ENCODE assay signal across 35 cellular contexts in genomic region chr3:119378259-119378658, GRCh38.
"Had no signal": no experiment of that assay in that cellular context is flagged by ENCODE, and none has a peak within 500 bp of the region (broad histone marks: within the 10 kb centered on the region; RNA-seq: fewer than 3 reads in every experiment).

No MANE protein-coding gene starts in this region.

- DNase-seq: activated CD4-positive, alpha-beta memory T cell treated with anti-CD3 and anti-CD28 coated beads for 36 hours; activated CD4-positive, alpha-beta T cell treated with anti-CD3 and anti-CD28 coated beads for 36 hours; activated CD4-positive, alpha-beta T cell treated with anti-CD3 and anti-CD28 coated beads, Interleukin-2, amount 10 ng/mL, durations not matched to agents 24 days and 14 days; activated CD4-positive, CD25-positive, alpha-beta regulatory T cell; activated CD4-positive, CD25-positive, alpha-beta regulatory T cell treated with anti-CD3 and anti-CD28 coated beads, Interleukin-2, amount 50 U/mL, for 72 hours; activated CD8-positive, alpha-beta memory T cell treated with anti-CD3 and anti-CD28 coated beads, Interleukin-2, amount 10 ng/mL, durations not matched to agents 7 days and 5 days; activated CD8-positive, alpha-beta memory T cell treated with anti-CD3 and anti-CD28 coated beads, Interleukin-2, amount 50 U/mL, for 4 hours; activated CD8-positive, alpha-beta T cell treated with anti-CD3 and anti-CD28 coated beads, Interleukin-2, amount 10 ng/mL, durations not matched to agents 7 days and 5 days; activated effector memory CD4-positive, alpha-beta T cell treated with anti-CD3 and anti-CD28 coated beads, Interleukin-2, amount 50 U/mL, for 16 hours; activated naive CD4-positive, alpha-beta T cell treated with anti-CD3 and anti-CD28 coated beads for 36 hours; activated naive CD8-positive, alpha-beta T cell treated with anti-CD3 and anti-CD28 coated beads for 36 hours; activated naive CD8-positive, alpha-beta T cell treated with anti-CD3 and anti-CD28 coated beads, Interleukin-2, amount 50 U/mL, for 24 hours; activated T-cell treated with anti-CD3 and anti-CD28 coated beads, Interleukin-2, amount 50 U/mL, for 1 hour; activated T-cell treated with anti-CD3 and anti-CD28 coated beads, Interleukin-2, amount 50 U/mL, for 48 hours; adrenal gland; amygdala; central memory CD4-positive, alpha-beta T cell; cerebellar nuclear complex; colonic mucosa; effector CD8-positive, alpha-beta T cell; esophagus squamous epithelium; head of caudate nucleus; T-helper 1 cell; T-helper 2 cell had no signal

- H3K9me3 Mint-ChIP-seq: activated CD4-positive, alpha-beta memory T cell treated with anti-CD3 and anti-CD28 coated beads for 36 hours; activated CD4-positive, alpha-beta T cell treated with anti-CD3 and anti-CD28 coated beads, Interleukin-2, amount 10 ng/mL, durations not matched to agents 24 days and 14 days; activated naive CD4-positive, alpha-beta T cell treated with anti-CD3 and anti-CD28 coated beads for 36 hours; activated naive CD4-positive, alpha-beta T cell treated with anti-CD3 and anti-CD28 coated beads, Interleukin-2, amount 50 U/mL, for 24 hours; activated naive CD8-positive, alpha-beta T cell treated with anti-CD3 and anti-CD28 coated beads for 36 hours; activated naive CD8-positive, alpha-beta T cell treated with anti-CD3 and anti-CD28 coated beads, Interleukin-2, amount 50 U/mL, for 24 hours; activated T-helper 1 cell treated with anti-CD3 and anti-CD28 coated beads, Interleukin-12 subunit alpha, Interleukin-12 subunit beta, Interleukin-2, Interleukin-4 antibody, amounts not matched to agents 30 ng/mL and 10 ng/mL and 1 ng/mL, durations not matched to agents 14 hours and 24 hours and 36 hours; activated T-helper 2 cell treated with anti-CD3 and anti-CD28 coated beads, Interferon-gamma antibody, Interleukin-2, Interleukin-4, amounts not matched to agents 10 μg/mL and 5 μg/mL and 100 μg/mL, durations not matched to agents 14 hours and 24 hours and 36 hours had no signal

- FAIRE-seq: endometrium, endothelial cell of umbilical vein, frontal cortex had no signal

- H3K4me3 ChIP-seq: adrenal gland, ascending aorta, breast epithelium, cardiac muscle cell, colonic mucosa, esophagus squamous epithelium had no signal

- ATAC-seq: activated CD4-positive, alpha-beta T cell treated with anti-CD3 and anti-CD28 coated beads for 36 hours; activated CD8-positive, alpha-beta memory T cell treated with anti-CD3 and anti-CD28 coated beads, Interleukin-2, amount 10 ng/mL, durations not matched to agents 7 days and 5 days; activated CD8-positive, alpha-beta T cell treated with anti-CD3 and anti-CD28 coated beads, Interleukin-2, amount 10 ng/mL, durations not matched to agents 7 days and 5 days; activated naive CD8-positive, alpha-beta T cell treated with anti-CD3 and anti-CD28 coated beads, Interleukin-2, amount 50 U/mL, for 24 hours had no signal

- H3K4me1 ChIP-seq: adrenal gland, ascending aorta, breast epithelium, colonic mucosa, esophagus squamous epithelium had no signal

- H3K27ac Mint-ChIP-seq: activated CD4-positive, alpha-beta memory T cell treated with anti-CD3 and anti-CD28 coated beads for 36 hours; activated CD4-positive, alpha-beta T cell treated with anti-CD3 and anti-CD28 coated beads for 36 hours; activated CD4-positive, alpha-beta T cell treated with anti-CD3 and anti-CD28 coated beads, Interleukin-2, amount 10 ng/mL, durations not matched to agents 24 days and 14 days; activated CD8-positive, alpha-beta memory T cell treated with anti-CD3 and anti-CD28 coated beads, Interleukin-2, amount 10 ng/mL, durations not matched to agents 7 days and 5 days; activated CD8-positive, alpha-beta T cell treated with anti-CD3 and anti-CD28 coated beads, Interleukin-2, amount 10 ng/mL, durations not matched to agents 7 days and 5 days; activated naive CD4-positive, alpha-beta T cell treated with anti-CD3 and anti-CD28 coated beads for 36 hours; activated naive CD4-positive, alpha-beta T cell treated with anti-CD3 and anti-CD28 coated beads, Interleukin-2, amount 50 U/mL, for 24 hours; activated naive CD8-positive, alpha-beta T cell treated with anti-CD3 and anti-CD28 coated beads for 36 hours; activated naive CD8-positive, alpha-beta T cell treated with anti-CD3 and anti-CD28 coated beads, Interleukin-2, amount 50 U/mL, for 24 hours; activated T-helper 1 cell treated with anti-CD3 and anti-CD28 coated beads, Interleukin-12 subunit alpha, Interleukin-12 subunit beta, Interleukin-2, Interleukin-4 antibody, amounts not matched to agents 30 ng/mL and 10 ng/mL and 1 ng/mL, durations not matched to agents 14 hours and 24 hours and 36 hours; activated T-helper 2 cell treated with anti-CD3 and anti-CD28 coated beads, Interferon-gamma antibody, Interleukin-2, Interleukin-4, amounts not matched to agents 10 μg/mL and 5 μg/mL and 100 μg/mL, durations not matched to agents 14 hours and 24 hours and 36 hours had no signal

- H3K36me3 Mint-ChIP-seq: activated CD8-positive, alpha-beta memory T cell treated with anti-CD3 and anti-CD28 coated beads, Interleukin-2, amount 10 ng/mL, durations not matched to agents 7 days and 5 days; brain had no signal

- H3K36me3 ChIP-seq: breast epithelium, colonic mucosa had no signal

- H3K27ac ChIP-seq: adrenal gland, ascending aorta, breast epithelium, cardiac muscle cell, colonic mucosa, epithelial cell of prostate, esophagus squamous epithelium had no signal

- H3K4me1 Mint-ChIP-seq: activated CD4-positive, alpha-beta T cell treated with anti-CD3 and anti-CD28 coated beads for 36 hours; activated CD4-positive, alpha-beta T cell treated with anti-CD3 and anti-CD28 coated beads, Interleukin-2, amount 10 ng/mL, durations not matched to agents 24 days and 14 days; activated CD8-positive, alpha-beta memory T cell treated with anti-CD3 and anti-CD28 coated beads, Interleukin-2, amount 10 ng/mL, durations not matched to agents 7 days and 5 days; activated naive CD4-positive, alpha-beta T cell treated with anti-CD3 and anti-CD28 coated beads, Interleukin-2, amount 50 U/mL, for 24 hours; activated naive CD8-positive, alpha-beta T cell treated with anti-CD3 and anti-CD28 coated beads for 36 hours; activated naive CD8-positive, alpha-beta T cell treated with anti-CD3 and anti-CD28 coated beads, Interleukin-2, amount 50 U/mL, for 24 hours; brain had no signal

- H3K4me3 Mint-ChIP-seq: activated CD4-positive, alpha-beta memory T cell treated with anti-CD3 and anti-CD28 coated beads for 36 hours; activated CD4-positive, alpha-beta T cell treated with anti-CD3 and anti-CD28 coated beads for 36 hours; activated CD4-positive, alpha-beta T cell treated with anti-CD3 and anti-CD28 coated beads, Interleukin-2, amount 10 ng/mL, durations not matched to agents 24 days and 14 days; activated CD8-positive, alpha-beta memory T cell treated with anti-CD3 and anti-CD28 coated beads, Interleukin-2, amount 10 ng/mL, durations not matched to agents 7 days and 5 days; activated CD8-positive, alpha-beta T cell treated with anti-CD3 and anti-CD28 coated beads, Interleukin-2, amount 10 ng/mL, durations not matched to agents 7 days and 5 days; activated naive CD4-positive, alpha-beta T cell treated with anti-CD3 and anti-CD28 coated beads for 36 hours; activated naive CD4-positive, alpha-beta T cell treated with anti-CD3 and anti-CD28 coated beads, Interleukin-2, amount 50 U/mL, for 24 hours; activated naive CD8-positive, alpha-beta T cell treated with anti-CD3 and anti-CD28 coated beads for 36 hours; activated naive CD8-positive, alpha-beta T cell treated with anti-CD3 and anti-CD28 coated beads, Interleukin-2, amount 50 U/mL, for 24 hours; activated T-helper 1 cell treated with anti-CD3 and anti-CD28 coated beads, Interleukin-12 subunit alpha, Interleukin-12 subunit beta, Interleukin-2, Interleukin-4 antibody, amounts not matched to agents 30 ng/mL and 10 ng/mL and 1 ng/mL, durations not matched to agents 14 hours and 24 hours and 36 hours; brain had no signal

- H3K27me3 ChIP-seq: adrenal gland, ascending aorta, breast epithelium, cardiac muscle cell, colonic mucosa, esophagus squamous epithelium had no signal

- H3K9me3 ChIP-seq: adrenal gland, ascending aorta, breast epithelium, colonic mucosa, esophagus squamous epithelium had no signal
